ENCODE assay signal across 7 cellular contexts in the genomic region with DNA sequence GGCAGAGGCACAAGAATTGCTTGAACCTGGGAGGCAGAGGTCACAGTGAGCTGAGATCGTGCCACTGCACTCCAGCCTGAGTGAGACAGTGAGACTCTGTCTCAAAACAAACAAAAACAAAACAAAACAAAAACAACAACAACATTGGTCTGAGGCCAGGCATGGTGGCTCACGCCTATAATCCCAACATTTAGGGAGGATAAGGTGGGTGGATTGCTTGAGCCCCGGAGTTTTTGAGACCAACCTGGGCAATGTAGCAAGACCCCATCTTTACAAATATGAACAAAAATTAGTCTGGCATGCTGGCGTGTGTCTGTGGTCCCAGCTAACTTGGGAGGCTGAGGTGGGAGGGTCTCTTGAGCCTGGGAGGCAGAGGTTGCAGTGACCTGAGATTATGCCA. TPM values are rescaled to one million over a fixed set of nuclear protein-coding genes. Genes with fewer than 3 reads are reported as not detected.
"Had no signal": no experiment of that assay in that cellular context is flagged by ENCODE, and none has a peak within 500 bp of the region (broad histone marks: within the 10 kb centered on the region; RNA-seq: fewer than 3 reads in every experiment).

No MANE protein-coding gene starts in this region.

- H3K4me2 ChIP-seq: GM23338 had no signal

- H3K27me3 Mint-ChIP-seq: IgD-negative memory B cell had no signal

- H3K9me3 Mint-ChIP-seq: GM23338, H9, HFFc6, IgD-negative memory B cell had no signal

- H3K4me1 Mint-ChIP-seq: GM23338, H9, IgD-negative memory B cell had no signal

- H3K4me3 Mint-ChIP-seq: GM23338, H9, HFFc6, IgD-negative memory B cell had no signal

- DNase-seq: H9, HCEC 1CT, HFFc6, KG1 had no signal

- H3K36me3 Mint-ChIP-seq: IgD-negative memory B cell had no signal

- H3K27ac Mint-ChIP-seq: GM23338, H9, HFFc6 had no signal

- H2AFZ ChIP-seq: GM23338 had no signal

- H3K4me3 ChIP-seq: GM23338 had no signal

RNA-seq across cellular contexts. Expression of gene NWD1, which starts 16.0 kb away (rescaled TPM):
- total RNA-seq: H1, H9, HFFc6 had no signal
- polyA plus RNA-seq: IgD-negative memory B cell had no signal
